ENCODE assay signal across 14 cellular contexts in genomic region chr17:60534613-60535157, GRCh38.
"Had no signal": no experiment of that assay in that cellular context is flagged by ENCODE, and none has a peak within 500 bp of the region (broad histone marks: within the 10 kb centered on the region; RNA-seq: fewer than 3 reads in every experiment).

No MANE protein-coding gene starts in this region.

- H3K4me3 ChIP-seq: psoas muscle, sigmoid colon, thyroid gland had no signal

- H3K36me3 Mint-ChIP-seq: stimulated activated effector memory CD8-positive, alpha-beta T cell treated with anti-CD3 and anti-CD28 coated beads, Interleukin-12 subunit alpha, Interleukin-12 subunit beta, amount 100 ng/mL, for 72 hours had no signal

- H3K36me3 ChIP-seq: sigmoid colon, thyroid gland had no signal

- H3K9me3 ChIP-seq: psoas muscle, sigmoid colon, thyroid gland had no signal

- H3K4me1 ChIP-seq: psoas muscle, sigmoid colon, thyroid gland had no signal

- DNase-seq: activated CD4-positive, alpha-beta T cell treated with anti-CD3 and anti-CD28 coated beads, Interleukin-2, amount 50 U/mL, for 1 hour; activated CD4-positive, CD25-positive, alpha-beta regulatory T cell; activated CD8-positive, alpha-beta memory T cell treated with anti-CD3 and anti-CD28 coated beads for 24 hours; activated naive CD4-positive, alpha-beta T cell treated with Interleukin-2 at 50 U/mL for 16 hours; anterior cingulate cortex; hippocampal formation; kidney; psoas muscle; sigmoid colon; stimulated activated CD4-positive, alpha-beta T cell treated with anti-CD3 and anti-CD28 coated beads, Interleukin-12 subunit alpha, Interleukin-12 subunit beta, amount 100 ng/mL, for 4 hours; T-helper 2 cell; thyroid gland had no signal

- H3K27ac ChIP-seq: psoas muscle, sigmoid colon, thyroid gland had no signal

- H3K4me3 Mint-ChIP-seq: stimulated activated effector memory CD8-positive, alpha-beta T cell treated with anti-CD3 and anti-CD28 coated beads, Interleukin-12 subunit alpha, Interleukin-12 subunit beta, amount 100 ng/mL, for 72 hours had no signal

- H3K9me3 Mint-ChIP-seq: stimulated activated effector memory CD8-positive, alpha-beta T cell treated with anti-CD3 and anti-CD28 coated beads, Interleukin-12 subunit alpha, Interleukin-12 subunit beta, amount 100 ng/mL, for 72 hours had no signal

- H3K27ac Mint-ChIP-seq: stimulated activated effector memory CD8-positive, alpha-beta T cell treated with anti-CD3 and anti-CD28 coated beads, Interleukin-12 subunit alpha, Interleukin-12 subunit beta, amount 100 ng/mL, for 72 hours had no signal

- H3K27me3 ChIP-seq: sigmoid colon, thyroid gland had no signal

- FAIRE-seq: bronchial epithelial cell, kidney had no signal

- H3K4me1 Mint-ChIP-seq: stimulated activated effector memory CD8-positive, alpha-beta T cell treated with anti-CD3 and anti-CD28 coated beads, Interleukin-12 subunit alpha, Interleukin-12 subunit beta, amount 100 ng/mL, for 72 hours had no signal
